In the genomic region with DNA sequence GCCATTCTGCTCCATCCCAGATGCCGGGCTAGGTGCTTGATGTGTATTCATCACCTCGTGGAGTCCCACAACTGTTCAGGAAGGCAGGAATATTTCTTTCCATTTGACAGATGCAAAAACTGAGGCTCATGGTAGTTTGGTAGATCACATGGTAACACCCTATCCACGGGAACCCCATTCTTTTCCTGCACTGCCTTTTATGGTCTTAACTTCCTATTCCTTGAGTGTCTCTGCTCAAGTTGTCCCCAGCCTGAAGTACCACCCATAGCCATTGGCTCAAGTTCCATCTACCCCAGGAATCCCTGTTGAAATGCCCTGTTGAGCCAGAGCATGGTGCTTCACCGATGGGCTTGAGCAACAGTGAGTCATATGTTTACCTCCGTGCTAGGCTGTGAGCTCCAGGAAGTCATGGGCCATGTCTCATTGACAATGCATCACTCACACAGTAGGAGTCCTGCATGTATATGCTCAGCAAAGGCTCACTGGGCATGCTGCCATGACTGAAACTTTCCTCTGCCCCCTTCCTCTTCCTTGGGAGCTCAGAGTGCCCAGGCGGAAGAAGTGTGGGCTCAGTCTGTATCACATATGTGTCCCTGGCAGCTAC, we compare ENCODE assay signal across 12 cellular contexts.
DNase-seq lines count a peak whose midpoint lies in the region; TF ChIP-seq lines count a peak whose summit lies in the region.
"Had no signal": no experiment of that assay in that cellular context is flagged by ENCODE, and none has a peak within 500 bp of the region (broad histone marks: within the 10 kb centered on the region; RNA-seq: fewer than 3 reads in every experiment).

No MANE protein-coding gene starts in this region.

- H3K27ac ChIP-seq in mesenchymal stem cell (ENCODE audit: low read length, poor library complexity, severe bottlenecking) (peak overlapping the region; percentile 2), tibial nerve (no peak overlapping the region)
- H3K27ac ChIP-seq: colonic mucosa, stomach had no signal

- no peaks in the 10 kb centered on the region for H3K79me1 ChIP-seq in mesenchymal stem cell (replicated peaks; ENCODE audit: low read length, poor library complexity, severe bottlenecking)

- no peak overlapping the region for H3K23ac ChIP-seq in mesenchymal stem cell (ENCODE audit: low read length in 2 of 2)

- H3K4me1 ChIP-seq in mesenchymal stem cell (ENCODE audit: control insufficient read depth, insufficient read depth, low read depth, low read length) (peaks cover 18% of the 10 kb centered on the region), tibial nerve (no peaks in the 10 kb centered on the region)
- H3K4me1 ChIP-seq: colonic mucosa, stomach had no signal

- H2AFZ ChIP-seq in mesenchymal stem cell (ENCODE audit: low read depth, low read length): no peak overlapping the region

- H3K14ac ChIP-seq in mesenchymal stem cell (ENCODE audit: low read length in 2 of 2): peak overlapping the region in 1 of 2 experiments; percentile 3

- no peak overlapping the region for H3K4ac ChIP-seq in mesenchymal stem cell (ENCODE audit: low read depth in 1 of 2, low read length in 2 of 2)

- peak overlapping the region; percentile 59 for H3K9ac ChIP-seq in mesenchymal stem cell (ENCODE audit: low read length)

- H4K8ac ChIP-seq in mesenchymal stem cell (ENCODE audit: low read length): peak overlapping the region; percentile 35

- H3K4me3 ChIP-seq in mesenchymal stem cell (ENCODE audit: insufficient read depth in 1 of 2, low read depth in 1 of 2, low read length in 2 of 2) (peak overlapping the region in 1 of 2 experiments; percentile 6), tibial nerve (no peak overlapping the region)
- H3K4me3 ChIP-seq: colonic mucosa, stomach had no signal

- H3K18ac ChIP-seq in mesenchymal stem cell (ENCODE audit: low read depth in 1 of 2, low read length in 2 of 2): peak overlapping the region; percentile 70 to 88

- H2BK15ac ChIP-seq in mesenchymal stem cell (ENCODE audit: low read depth, poor library complexity, severe bottlenecking): peak overlapping the region; percentile 44

- TF ChIP-seq POLR2A in tibial nerve (IDR thresholded peaks at IDR 0.05): no peak

- H2BK5ac ChIP-seq in mesenchymal stem cell (ENCODE audit: low read depth, low read length, poor library complexity, severe bottlenecking): no peak overlapping the region

- DNase-seq in Caki2 (ENCODE audit: low read depth) (peak; percentile 89), LoVo (ENCODE audit: low spot score) (peak; percentile 69), brain pericyte (ENCODE audit: low read depth, low spot score) (peak; percentile 95), mesenchymal stem cell (peak; percentile 96), tibial nerve (ENCODE audit: low spot score in 2 of 2) (no peak), T-helper 1 cell (no peak), NCI-H82 treated with DMSO at 0.1 percent for 48 hours (lab: John Stamatoyannopoulos, UW; ENCODE audit: unreplicated experiment) (no peak), GF-D8 (lab: John Stamatoyannopoulos, UW) (no peak)
- DNase-seq: activated CD8-positive, alpha-beta memory T cell treated with anti-CD3 and anti-CD28 coated beads, Interleukin-2, amount 10 ng/mL, durations not matched to agents 7 days and 5 days; colonic mucosa; left ventricle myocardium superior; stomach had no signal

- no peak overlapping the region for H2AK5ac ChIP-seq in mesenchymal stem cell (ENCODE audit: low read length, severe bottlenecking)

- H2BK12ac ChIP-seq in mesenchymal stem cell (ENCODE audit: low read length in 2 of 2): peak overlapping the region; percentile 81 to 88

- peak overlapping the region; percentile 78 for H2BK120ac ChIP-seq in mesenchymal stem cell (ENCODE audit: low read depth, low read length)

- H3K9me3 ChIP-seq in mesenchymal stem cell (ENCODE audit: control insufficient read depth, low read length): no peaks in the 10 kb centered on the region
- no peaks in the 10 kb centered on the region for H3K9me3 ChIP-seq in tibial nerve
- H3K9me3 ChIP-seq: colonic mucosa, stomach had no signal

- no peak for TF ChIP-seq EP300 in tibial nerve (IDR thresholded peaks at IDR 0.05)

- H3K36me3 ChIP-seq in mesenchymal stem cell (ENCODE audit: control insufficient read depth in 1 of 2, insufficient read depth in 2 of 2, low read depth in 1 of 2, low read length in 2 of 2): no peaks in the 10 kb centered on the region
- H3K36me3 ChIP-seq in tibial nerve: no peaks in the 10 kb centered on the region
- H3K36me3 ChIP-seq: colonic mucosa, stomach had no signal

- in situ Hi-C loops in Caki2 (cut with HindIII; ENCODE audit: low pct_unique_long_range_greater_than_20kb, low sequenced_read_pairs): no loop called here

- no peak overlapping the region for H3K4me2 ChIP-seq in mesenchymal stem cell (ENCODE audit: low read length, poor library complexity, severe bottlenecking)

- no peaks in the 10 kb centered on the region for H3K27me3 ChIP-seq in mesenchymal stem cell (ENCODE audit: control insufficient read depth in 1 of 2, insufficient read depth in 1 of 2, low read length in 2 of 2)
- H3K27me3 ChIP-seq in tibial nerve: no peaks in the 10 kb centered on the region
- H3K27me3 ChIP-seq: colonic mucosa had no signal

- peak overlapping the region; percentile 67 for H4K91ac ChIP-seq in mesenchymal stem cell (ENCODE audit: low read length)

- no peak for TF ChIP-seq CTCF in tibial nerve (IDR thresholded peaks at IDR 0.05)

- WGBS in mesenchymal stem cell: 46% methylated on average over 6 of the region's 6 CpGs
- 85 to 87% methylated on average over 6 of the region's 6 CpGs for WGBS in tibial nerve, 2 donors

Comparison
In these comparisons a context has a peak if more than half of its experiments do, and no peak if none do; other contexts are left out.
1. DNase-seq: peak in Caki2 (single experiment), LoVo (single experiment), brain pericyte (single experiment) and mesenchymal stem cell (single experiment); none in tibial nerve (0 of 2), T-helper 1 cell (0 of 5), NCI-H82 treated with DMSO at 0.1 percent for 48 hours (single experiment) and GF-D8 (single experiment).